Comparison of ENCODE assay signal across 8 cellular contexts in genomic region chr19:2328401-2329161, GRCh38. TPM values are rescaled to one million over a fixed set of nuclear protein-coding genes. Genes with fewer than 3 reads are reported as not detected.
DNase-seq lines count a peak whose midpoint lies in the region; ATAC-seq and TF ChIP-seq lines count a peak whose summit lies in the region.

Gene LSM7 (minus strand): TSS chr19:2328586. CDS start chr19:2328566, 20 bp downstream.
Gene SPPL2B (plus strand): TSS chr19:2328684. CDS start chr19:2328710, 26 bp downstream.

- H3K4me3 Mint-ChIP-seq in Calu3 (ENCODE audit: low read depth, unreplicated experiment): peak within 1 kb of the TSS; percentile 83
- peak within 1 kb of the TSS; percentile 100 for H3K4me3 Mint-ChIP-seq in nephron progenitor cell

- peak; percentile 49 for ATAC-seq in GM21576 (IDR thresholded peaks at IDR 0.05; ENCODE audit: unreplicated experiment)
- peak; percentile 65 for ATAC-seq in stimulated activated naive CD8-positive, alpha-beta T cell treated with anti-CD3 and anti-CD28 coated beads, Interleukin-15, Interleukin-2, amounts not matched to agents 100 U/mL and 50 U/mL, for 24 hours

- H3K27me3 Mint-ChIP-seq in Calu3 (ENCODE audit: unreplicated experiment) (no peaks in the 10 kb centered on the region), nephron progenitor cell (ENCODE audit: low read depth, poor library complexity) (no peaks in the 10 kb centered on the region)

- peaks cover 19% of the 10 kb centered on the region for H3K4me1 Mint-ChIP-seq in Calu3 (ENCODE audit: low read depth, unreplicated experiment)
- H3K4me1 Mint-ChIP-seq in nephron progenitor cell: peaks cover 89% of the 10 kb centered on the region

- peak within 1 kb of the TSS; percentile 61 for H3K27ac Mint-ChIP-seq in Calu3 (ENCODE audit: unreplicated experiment)
- H3K27ac Mint-ChIP-seq in nephron progenitor cell: peak within 1 kb of the TSS; percentile 99

- H3K9me3 Mint-ChIP-seq in Calu3 (ENCODE audit: low read depth, unreplicated experiment): no peaks in the 10 kb centered on the region
- no peaks in the 10 kb centered on the region for H3K9me3 Mint-ChIP-seq in nephron progenitor cell

- H3K36me3 Mint-ChIP-seq in Calu3 (ENCODE audit: insufficient read depth, unreplicated experiment): peaks cover 52% of the 10 kb centered on the region
- H3K36me3 Mint-ChIP-seq in nephron progenitor cell (ENCODE audit: low read depth): peaks cover 7% of the 10 kb centered on the region

- TF ChIP-seq CTCF in Calu3 (IDR thresholded peaks at IDR 0.05; ENCODE audit: unreplicated experiment) (no peak), fibroblast of the aortic adventitia (IDR thresholded peaks at IDR 0.05; ENCODE audit: insufficient read depth, low read length) (no peak), nephron progenitor cell (IDR thresholded peaks at IDR 0.05) (no peak)

- intact Hi-C loops in Calu3 (cut with micrococcal nuclease; ENCODE audit: unreplicated experiment): no loop called here

- CTCF ChIA-PET in Calu3 (lab: Charles Lee): no interaction called here

- H3K4me3 ChIP-seq in fibroblast of the aortic adventitia (ENCODE audit: low read depth, low read length): peak within 1 kb of the TSS; percentile 96

- no TSS peak for BruUV-seq in Calu3 (replicated peaks; lab: Mats Ljungman, UMichigan)

- peak; percentile 86 for DNase-seq in Calu3
- DNase-seq in LHCN-M2 (ENCODE audit: low read depth): peak; percentile 85
- DNase-seq in SHP77 treated with DMSO at 0.1 percent for 48 hours (lab: John Stamatoyannopoulos, UW): peak; percentile 34
- DNase-seq in activated effector memory CD4-positive, alpha-beta T cell treated with Interleukin-2 at 50 U/mL for 16 hours: peak; percentile 92
- peak; percentile 78 for DNase-seq in fibroblast of the aortic adventitia (ENCODE audit: low read depth)
- peak; percentile 96 for DNase-seq in nephron progenitor cell
- DNase-seq in stimulated activated naive CD8-positive, alpha-beta T cell treated with anti-CD3 and anti-CD28 coated beads, Interleukin-15, Interleukin-2, amounts not matched to agents 100 U/mL and 50 U/mL, for 24 hours: peak; percentile 96

RNA-seq across cellular contexts. Expression of gene LSM7, which starts in this region (rescaled TPM):
- total RNA-seq in Calu3 (2022) (71.5 and 93.0 TPM in 2 replicates), LHCN-M2 (2014; rRNA removed) (195 and 198 TPM in 2 replicates), fibroblast of the aortic adventitia (ENCODE audit: low replicate concordance) (108 and 130 TPM in 2 replicates)
- 258 TPM for polyA plus RNA-seq in LHCN-M2 (2012)

RNA-seq across cellular contexts. Expression of gene SPPL2B, which starts in this region (rescaled TPM):
- 56.0 and 59.3 TPM in 2 replicates for total RNA-seq in Calu3 (2022)
- total RNA-seq in LHCN-M2 (2014; rRNA removed): 25.3 and 26.1 TPM in 2 replicates
- 21.5 TPM for polyA plus RNA-seq in LHCN-M2 (2012)
- total RNA-seq in fibroblast of the aortic adventitia (ENCODE audit: low replicate concordance): 24.6 and 47.2 TPM in 2 replicates

Comparison
In these comparisons a context has a peak if more than half of its experiments do, and no peak if none do; other contexts are left out.
1. Peak in every context shown above with its lines: DNase-seq, ATAC-seq and H3K4me3 ChIP-seq.
2. DNase-seq: peak in every context shown above with its lines; median percentile 96 in nephron progenitor cell; 96 in stimulated activated naive CD8-positive, alpha-beta T cell treated with anti-CD3 and anti-CD28 coated beads, Interleukin-15, Interleukin-2, amounts not matched to agents 100 U/mL and 50 U/mL, for 24 hours; 92 in activated effector memory CD4-positive, alpha-beta T cell treated with Interleukin-2 at 50 U/mL for 16 hours; 86 in Calu3; 85 in LHCN-M2; 78 in fibroblast of the aortic adventitia; 34 in SHP77 treated with DMSO at 0.1 percent for 48 hours.